In the genomic region with DNA sequence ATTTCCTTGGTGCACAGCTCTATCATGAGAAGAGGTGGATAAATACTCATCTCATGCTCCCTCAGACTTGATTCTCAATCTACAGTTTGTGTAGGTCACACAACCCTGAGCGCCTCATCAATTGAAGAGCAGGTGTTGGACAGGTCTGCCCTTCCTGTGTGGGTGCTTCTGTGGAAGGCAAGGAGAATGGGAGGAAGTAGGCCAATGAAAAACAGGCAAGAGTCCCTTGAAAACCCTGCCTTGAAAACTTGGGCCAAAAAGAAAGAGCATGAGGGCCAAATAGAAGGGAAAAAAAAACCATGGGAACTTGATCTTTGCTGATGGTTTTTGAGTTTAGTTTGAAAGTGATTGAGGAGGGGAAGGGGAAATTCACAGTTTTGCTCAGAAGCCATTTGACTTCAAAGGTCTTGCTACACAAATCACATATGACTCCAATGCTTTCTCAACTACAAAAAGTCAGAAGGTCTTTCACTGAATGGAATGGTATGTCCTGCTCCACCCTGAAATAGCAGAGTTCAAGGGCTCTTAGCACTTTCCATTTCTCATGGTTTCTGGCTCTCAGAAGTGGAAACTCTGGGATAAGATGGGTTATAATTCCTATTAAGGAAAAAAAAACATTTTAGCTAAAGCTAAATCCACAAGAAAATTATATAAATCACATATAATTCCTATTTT, we compare ENCODE assay signal across 1 cellular context.
A peak's percentile ranks its signal among the peaks of the same experiment; 100 is the strongest.
TF ChIP-seq lines count a peak whose summit lies in the region.

No MANE protein-coding gene starts in this region.

TF ChIP-seq in HepG2, 621 proteins besides CTCF, POLR2A, EP300 and RAD21 (continued from another document):
- TF ChIP-seq PPARG (CRISPR knock-in tag; conservative IDR thresholded peaks at IDR 0.05) (peak; percentile 69; the same call in 1 of the 2 replicates), SRSF1 (optimal IDR thresholded peaks at IDR 0.05; ENCODE audit: low read depth, low read length) (no peak), MIXL1 (CRISPR knock-in tag; IDR thresholded peaks at IDR 0.05) (no peak), SALL2 (CRISPR knock-in tag; IDR thresholded peaks at IDR 0.05) (no peak), MYC (CRISPR knock-in tag; IDR thresholded peaks at IDR 0.05; ENCODE audit: borderline replicate concordance) (no peak), NFKB2 (CRISPR knock-in tag; IDR thresholded peaks at IDR 0.05; ENCODE audit: borderline replicate concordance) (no peak)
- TF ChIP-seq, protein P1, sequence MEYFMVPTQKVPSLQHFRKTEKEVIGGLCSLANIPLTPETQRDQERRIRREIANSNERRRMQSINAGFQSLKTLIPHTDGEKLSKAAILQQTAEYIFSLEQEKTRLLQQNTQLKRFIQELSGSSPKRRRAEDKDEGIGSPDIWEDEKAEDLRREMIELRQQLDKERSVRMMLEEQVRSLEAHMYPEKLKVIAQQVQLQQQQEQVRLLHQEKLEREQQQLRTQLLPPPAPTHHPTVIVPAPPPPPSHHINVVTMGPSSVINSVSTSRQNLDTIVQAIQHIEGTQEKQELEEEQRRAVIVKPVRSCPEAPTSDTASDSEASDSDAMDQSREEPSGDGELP (IDR thresholded peaks at IDR 0.05; ENCODE audit: borderline replicate concordance, low read depth): peak; percentile 41; the same call in 1 of the 2 replicates
